37 cellular contexts compared by ENCODE assay signal in the genomic region with DNA sequence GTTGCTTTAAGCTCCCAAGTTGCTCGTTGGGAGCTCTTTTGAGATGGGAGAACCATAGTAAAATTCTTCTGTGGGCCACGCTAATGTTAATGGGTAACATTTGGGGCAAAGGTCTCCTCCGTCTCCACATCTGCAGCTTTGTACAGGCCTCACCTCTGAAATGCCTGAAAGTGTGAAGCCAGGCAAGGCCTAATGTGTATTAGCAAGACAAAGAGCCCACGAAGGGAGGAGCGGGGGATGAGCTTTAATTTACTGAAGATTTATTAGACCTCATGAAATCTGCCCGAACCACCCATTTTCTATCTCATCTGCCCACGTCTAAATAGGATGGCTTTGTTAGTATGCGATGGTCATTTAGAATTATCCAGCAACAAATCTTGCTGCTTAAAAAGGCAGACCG.
"Had no signal": no experiment of that assay in that cellular context is flagged by ENCODE, and none has a peak within 500 bp of the region (broad histone marks: within the 10 kb centered on the region; RNA-seq: fewer than 3 reads in every experiment).

No MANE protein-coding gene starts in this region.

- H3K4me1 ChIP-seq: adrenal gland, breast epithelium, Peyer's patch, SJSA1 had no signal

- H3K4me2 ChIP-seq: KMS-11, SK-N-SH had no signal

- H3K4me3 Mint-ChIP-seq: activated CD4-positive, alpha-beta T cell treated with anti-CD3 and anti-CD28 coated beads for 36 hours; activated CD4-positive, alpha-beta T cell treated with anti-CD3 and anti-CD28 coated beads, Interleukin-2, amount 10 ng/mL, durations not matched to agents 7 days and 5 days; activated CD8-positive, alpha-beta T cell treated with anti-CD3 and anti-CD28 coated beads, Interleukin-2, amount 10 ng/mL, durations not matched to agents 7 days and 5 days; activated naive CD4-positive, alpha-beta T cell treated with anti-CD3 and anti-CD28 coated beads, Interleukin-2, amount 50 U/mL, for 24 hours; activated naive CD8-positive, alpha-beta T cell treated with anti-CD3 and anti-CD28 coated beads, Interleukin-2, amount 10 ng/mL, durations not matched to agents 7 days and 5 days; activated T-cell treated with anti-CD3 and anti-CD28 coated beads, Interleukin-2, amount 50 U/mL, for 24 hours; T-helper 1 cell treated with Interleukin-12 subunit alpha and Interleukin-12 subunit beta and Interleukin-4 antibody, amounts not matched to agents 30 μg/mL and 1 μg/mL, for 36 hours; T-helper 2 cell treated with Interferon-gamma antibody and Interleukin-4, amounts not matched to agents 5 μg/mL and 100 μg/mL, for 36 hours had no signal

- H3K27ac ChIP-seq: adrenal gland, body of pancreas, breast epithelium, KMS-11, Peyer's patch, SJSA1 had no signal

- H3K36me3 Mint-ChIP-seq: activated naive CD4-positive, alpha-beta T cell treated with anti-CD3 and anti-CD28 coated beads, Interleukin-2, amount 50 U/mL, for 24 hours; activated naive CD8-positive, alpha-beta T cell treated with anti-CD3 and anti-CD28 coated beads, Interleukin-2, amount 10 ng/mL, durations not matched to agents 7 days and 5 days had no signal

- H3K4me3 ChIP-seq: adrenal gland, body of pancreas, breast epithelium, Peyer's patch, SJSA1 had no signal

- H3K27me3 Mint-ChIP-seq: activated CD4-positive, alpha-beta T cell treated with anti-CD3 and anti-CD28 coated beads, Interleukin-2, amount 10 ng/mL, durations not matched to agents 7 days and 5 days; activated naive CD8-positive, alpha-beta T cell treated with anti-CD3 and anti-CD28 coated beads, Interleukin-2, amount 10 ng/mL, durations not matched to agents 7 days and 5 days had no signal

- H3K4me1 Mint-ChIP-seq: activated CD4-positive, alpha-beta T cell treated with anti-CD3 and anti-CD28 coated beads for 36 hours; activated CD4-positive, alpha-beta T cell treated with anti-CD3 and anti-CD28 coated beads, Interleukin-2, amount 10 ng/mL, durations not matched to agents 7 days and 5 days; activated naive CD4-positive, alpha-beta T cell treated with anti-CD3 and anti-CD28 coated beads, Interleukin-2, amount 50 U/mL, for 24 hours; activated naive CD8-positive, alpha-beta T cell treated with anti-CD3 and anti-CD28 coated beads, Interleukin-2, amount 10 ng/mL, durations not matched to agents 7 days and 5 days had no signal

- DNase-seq: activated CD4-positive, alpha-beta T cell treated with anti-CD3 and anti-CD28 coated beads for 36 hours; activated CD4-positive, alpha-beta T cell treated with anti-CD3 and anti-CD28 coated beads, Interleukin-2, amount 10 ng/mL, durations not matched to agents 7 days and 5 days; activated CD4-positive, alpha-beta T cell treated with anti-CD3 and anti-CD28 coated beads, Interleukin-2, amount 50 U/mL, for 48 hours; activated CD8-positive, alpha-beta T cell treated with anti-CD3 and anti-CD28 coated beads, Interleukin-2, amount 10 ng/mL, durations not matched to agents 7 days and 5 days; activated gamma-delta T cell; activated naive CD4-positive, alpha-beta T cell treated with Interleukin-2 at 50 U/mL for 16 hours; activated naive CD8-positive, alpha-beta T cell treated with anti-CD3 and anti-CD28 coated beads, Interleukin-2, amount 10 ng/mL, durations not matched to agents 7 days and 5 days; activated T-cell treated with anti-CD3 and anti-CD28 coated beads, Interleukin-2, amount 50 U/mL, for 24 hours; adrenal gland; body of pancreas; MM.1S; NCI-H1092 treated with DMSO at 0.1 percent for 48 hours; NCI-H1417; NCI-H146; NCI-H187; NCI-H2029 treated with DMSO at 0.1 percent for 48 hours; NCI-H2107; NCI-H2171; NCI-H510A; NCI-H526; NCI-H748 treated with DMSO at 0.1 percent for 48 hours; NK-92 treated with Interleukin-12 subunit alpha and Interleukin-12 subunit beta, amount 100 ng/mL, for 24 hours; PC-3; Peyer's patch; RPMI8226; SHP77 treated with DMSO at 0.1 percent for 48 hours; SK-N-SH had no signal

- FAIRE-seq: astrocyte, TTC549 had no signal

- H3K27me3 ChIP-seq: body of pancreas, breast epithelium, Peyer's patch, SJSA1 had no signal

- H3K27ac Mint-ChIP-seq: activated CD4-positive, alpha-beta T cell treated with anti-CD3 and anti-CD28 coated beads for 36 hours; activated CD4-positive, alpha-beta T cell treated with anti-CD3 and anti-CD28 coated beads, Interleukin-2, amount 10 ng/mL, durations not matched to agents 7 days and 5 days; activated CD8-positive, alpha-beta T cell treated with anti-CD3 and anti-CD28 coated beads, Interleukin-2, amount 10 ng/mL, durations not matched to agents 7 days and 5 days; activated naive CD4-positive, alpha-beta T cell treated with anti-CD3 and anti-CD28 coated beads, Interleukin-2, amount 50 U/mL, for 24 hours; activated naive CD8-positive, alpha-beta T cell treated with anti-CD3 and anti-CD28 coated beads, Interleukin-2, amount 10 ng/mL, durations not matched to agents 7 days and 5 days; activated T-cell treated with anti-CD3 and anti-CD28 coated beads, Interleukin-2, amount 50 U/mL, for 24 hours; activated T-helper 2 cell treated with anti-CD3 and anti-CD28 coated beads, Interferon-gamma antibody, Interleukin-2, Interleukin-4, amounts not matched to agents 10 μg/mL and 5 μg/mL and 100 μg/mL, durations not matched to agents 14 hours and 24 hours and 36 hours; T-helper 1 cell treated with Interleukin-12 subunit alpha and Interleukin-12 subunit beta and Interleukin-4 antibody, amounts not matched to agents 30 μg/mL and 1 μg/mL, for 36 hours; T-helper 2 cell treated with Interferon-gamma antibody and Interleukin-4, amounts not matched to agents 5 μg/mL and 100 μg/mL, for 36 hours had no signal

- ATAC-seq: activated CD4-positive, alpha-beta T cell treated with anti-CD3 and anti-CD28 coated beads for 36 hours; activated CD4-positive, CD25-positive, alpha-beta regulatory T cell treated with anti-CD3 and anti-CD28 coated beads, Interleukin-2, amount 50 U/mL, for 24 hours; activated CD8-positive, alpha-beta T cell treated with anti-CD3 and anti-CD28 coated beads, Interleukin-2, amount 10 ng/mL, durations not matched to agents 7 days and 5 days; body of pancreas; PC-3 had no signal

- H3K9me3 Mint-ChIP-seq: activated naive CD4-positive, alpha-beta T cell treated with anti-CD3 and anti-CD28 coated beads, Interleukin-2, amount 50 U/mL, for 24 hours; activated T-cell treated with anti-CD3 and anti-CD28 coated beads, Interleukin-2, amount 50 U/mL, for 24 hours; activated T-helper 2 cell treated with anti-CD3 and anti-CD28 coated beads, Interferon-gamma antibody, Interleukin-2, Interleukin-4, amounts not matched to agents 10 μg/mL and 5 μg/mL and 100 μg/mL, durations not matched to agents 14 hours and 24 hours and 36 hours; T-helper 1 cell treated with Interleukin-12 subunit alpha and Interleukin-12 subunit beta and Interleukin-4 antibody, amounts not matched to agents 30 μg/mL and 1 μg/mL, for 36 hours; T-helper 2 cell treated with Interferon-gamma antibody and Interleukin-4, amounts not matched to agents 5 μg/mL and 100 μg/mL, for 36 hours had no signal

- H3K36me3 ChIP-seq: adrenal gland, breast epithelium, Peyer's patch, SJSA1 had no signal

- H3K9ac ChIP-seq: KMS-11, SK-N-SH had no signal

- H3K9me3 ChIP-seq: adrenal gland, body of pancreas, breast epithelium, Peyer's patch, SJSA1, SK-N-SH had no signal
